In genomic region chr1:176142973-176143372, GRCh38 we compare ENCODE assay signal across 22 cellular contexts.
DNase-seq lines count a peak whose midpoint lies in the region; ATAC-seq, FAIRE-seq and TF ChIP-seq lines count a peak whose summit lies in the region.
"Had no signal": no experiment of that assay in that cellular context is flagged by ENCODE, and none has a peak within 500 bp of the region (broad histone marks: within the 10 kb centered on the region; RNA-seq: fewer than 3 reads in every experiment).

No MANE protein-coding gene starts in this region.

- no peak overlapping the region for H3K23ac ChIP-seq in H9 (ENCODE audit: insufficient read length, low read depth, low read length)

- H3F3A ChIP-seq in Loucy (ENCODE audit: low read depth): no peaks in the 10 kb centered on the region

- H3K56ac ChIP-seq in H9 (ENCODE audit: insufficient read length, low read depth, low read length): no peak overlapping the region

- no peak overlapping the region for H2AFZ ChIP-seq in H9 (ENCODE audit: low read length)
- H2AFZ ChIP-seq in Loucy (ENCODE audit: low read length): no peak overlapping the region
- H2AFZ ChIP-seq: GM23338 had no signal

- no peak overlapping the region for H3K4me3 ChIP-seq in Loucy (ENCODE audit: low read length, poor library complexity, severe bottlenecking)
- H3K4me3 ChIP-seq: A549; BLaER1 treated with 17β-estradiol and CSF1 and Interleukin-3, amounts not matched to agents 10 nM and 100 nM; GM23338; HAP-1 had no signal

- H3K27me3 Mint-ChIP-seq in activated naive CD4-positive, alpha-beta T cell treated with anti-CD3 and anti-CD28 coated beads, Interleukin-2, amount 50 U/mL, for 24 hours: no peaks in the 10 kb centered on the region
- H3K27me3 Mint-ChIP-seq in activated naive CD4-positive, alpha-beta T cell treated with anti-CD3 and anti-CD28 coated beads, Interleukin-2, amount 10 ng/mL, durations not matched to agents 7 days and 5 days: no peaks in the 10 kb centered on the region
- no peaks in the 10 kb centered on the region for H3K27me3 Mint-ChIP-seq in H9 (ENCODE audit: low read depth)
- H3K27me3 Mint-ChIP-seq: CD4-positive, alpha-beta T cell; CD8-positive, alpha-beta memory T cell had no signal

- CTCF ChIA-PET in activated naive CD4-positive, alpha-beta T cell treated with anti-CD3 and anti-CD28 coated beads, Interleukin-2, amount 10 ng/mL, durations not matched to agents 7 days and 5 days (lab: Charles Lee): no interaction called here

- in situ Hi-C loops in G401 (cut with HindIII; ENCODE audit: low sequenced_read_pairs): no loop called here

- no peak overlapping the region for H2BK15ac ChIP-seq in H9 (ENCODE audit: low read depth, low read length)

- peak; percentile 17 for FAIRE-seq in frontal cortex (lab: Jason Lieb, UNC)
- FAIRE-seq: A549, GM12892 had no signal

- no peak for ATAC-seq in HG03095 (IDR thresholded peaks at IDR 0.05; ENCODE audit: unreplicated experiment)
- no peak for ATAC-seq in HG02852 (IDR thresholded peaks at IDR 0.05; ENCODE audit: unreplicated experiment)
- ATAC-seq: A549, GM23338 had no signal

- no peaks in the 10 kb centered on the region for H4K20me1 ChIP-seq in H9 (ENCODE audit: control insufficient read depth, insufficient read depth, insufficient read length)
- H4K20me1 ChIP-seq in Loucy (ENCODE audit: insufficient read depth, low read length, poor library complexity, severe bottlenecking): peaks cover 28% of the 10 kb centered on the region

- H3K4me1 ChIP-seq in H9 (ENCODE audit: insufficient read depth, low read length): no peaks in the 10 kb centered on the region
- peaks cover 13% of the 10 kb centered on the region for H3K4me1 ChIP-seq in Loucy (ENCODE audit: insufficient read depth, low read length, poor library complexity, severe bottlenecking)
- H3K4me1 ChIP-seq: BE2C; BLaER1 treated with 17β-estradiol and CSF1 and Interleukin-3, amounts not matched to agents 10 nM and 100 nM; HAP-1 had no signal

- H3K18ac ChIP-seq in H9 (ENCODE audit: insufficient read length, low read depth, low read length): no peak overlapping the region

- H3K23me2 ChIP-seq in H9 (ENCODE audit: insufficient read length, low read depth, low read length, poor library complexity, severe bottlenecking): no peaks in the 10 kb centered on the region

- no CpG with 5 or more reads among the region's 3 CpGs for WGBS in H9 (ENCODE audit: extremely low coverage, insufficient read length, low lambda C conversion rate)

- H4K5ac ChIP-seq in H9 (ENCODE audit: insufficient read length, low read depth, low read length): no peak overlapping the region

- H3K14ac ChIP-seq in H9 (ENCODE audit: insufficient read depth, low read length): no peak overlapping the region

- H3K27me3 ChIP-seq in H9 (ENCODE audit: insufficient read depth, low read length): no peaks in the 10 kb centered on the region
- peaks cover 7% of the 10 kb centered on the region for H3K27me3 ChIP-seq in Loucy (ENCODE audit: insufficient read depth, low read length, poor library complexity, severe bottlenecking)
- H3K27me3 ChIP-seq: BE2C; BLaER1 treated with 17β-estradiol and CSF1 and Interleukin-3, amounts not matched to agents 10 nM and 100 nM had no signal

- no peak overlapping the region for H2BK5ac ChIP-seq in H9 (ENCODE audit: insufficient read length, low read length)

- H3K4me3 Mint-ChIP-seq in activated naive CD4-positive, alpha-beta T cell treated with anti-CD3 and anti-CD28 coated beads, Interleukin-2, amount 50 U/mL, for 24 hours: no peak overlapping the region
- no peak overlapping the region for H3K4me3 Mint-ChIP-seq in activated naive CD4-positive, alpha-beta T cell treated with anti-CD3 and anti-CD28 coated beads, Interleukin-2, amount 10 ng/mL, durations not matched to agents 7 days and 5 days
- H3K4me3 Mint-ChIP-seq in H9: no peak overlapping the region
- H3K4me3 Mint-ChIP-seq: CD14-positive monocyte; CD4-positive, alpha-beta T cell; GM23338 had no signal

- H3T11ph ChIP-seq in H9 (ENCODE audit: low read length): no peak overlapping the region

- H4K8ac ChIP-seq in H9 (replicated peaks; ENCODE audit: insufficient read length, low read depth, low read length): no peak overlapping the region

- no peak overlapping the region for H3K27ac ChIP-seq in H9 (ENCODE audit: insufficient read length, low read depth, low read length)
- H3K27ac ChIP-seq: A549; BLaER1 treated with 17β-estradiol and CSF1 and Interleukin-3, amounts not matched to agents 10 nM and 100 nM had no signal

- peaks cover 63% of the 10 kb centered on the region for H3K4me1 Mint-ChIP-seq in activated naive CD4-positive, alpha-beta T cell treated with anti-CD3 and anti-CD28 coated beads, Interleukin-2, amount 50 U/mL, for 24 hours
- no peaks in the 10 kb centered on the region for H3K4me1 Mint-ChIP-seq in activated naive CD4-positive, alpha-beta T cell treated with anti-CD3 and anti-CD28 coated beads, Interleukin-2, amount 10 ng/mL, durations not matched to agents 7 days and 5 days
- peaks cover 7 to 11% of the 10 kb centered on the region in 2 experiments; a peak in 3 of 4 replicates for H3K4me1 Mint-ChIP-seq in H9

- no peak for DNase-seq in activated naive CD4-positive, alpha-beta T cell treated with anti-CD3 and anti-CD28 coated beads, Interleukin-2, amount 10 ng/mL, durations not matched to agents 7 days and 5 days
- DNase-seq in H9: no peak
- DNase-seq in frontal cortex (ENCODE audit: low spot score in 2 of 2): no peak
- DNase-seq in G401 (ENCODE audit: low spot score): no peak
- DNase-seq: 8988T; ACHN; AML-193; BE2C; CD4-positive, alpha-beta T cell; CD8-positive, alpha-beta memory T cell; DMS 273 treated with DMSO at 0.1 percent for 48 hours; DMS79 had no signal

- peaks cover 57% of the 10 kb centered on the region for H3K36me3 Mint-ChIP-seq in activated naive CD4-positive, alpha-beta T cell treated with anti-CD3 and anti-CD28 coated beads, Interleukin-2, amount 50 U/mL, for 24 hours
- H3K36me3 Mint-ChIP-seq in activated naive CD4-positive, alpha-beta T cell treated with anti-CD3 and anti-CD28 coated beads, Interleukin-2, amount 10 ng/mL, durations not matched to agents 7 days and 5 days: peaks cover 62% of the 10 kb centered on the region
- H3K36me3 Mint-ChIP-seq in H9 (ENCODE audit: insufficient read depth in 1 of 3, low read depth in 3 of 3): peaks cover 27 to 36% (median 34%) of the 10 kb centered on the region in 3 experiments; a peak in 6 of 7 replicates

- no peak overlapping the region for H3K4me2 ChIP-seq in H9 (ENCODE audit: insufficient read depth, insufficient read length, low read length)
- peak overlapping the region; percentile 16 for H3K4me2 ChIP-seq in Loucy (ENCODE audit: low read depth, low read length, poor library complexity, severe bottlenecking)
- H3K4me2 ChIP-seq: A549; BLaER1 treated with 17β-estradiol and CSF1 and Interleukin-3, amounts not matched to agents 10 nM and 100 nM; GM23338 had no signal

- no peak overlapping the region for H2BK120ac ChIP-seq in H9 (ENCODE audit: low read depth, low read length, poor library complexity, severe bottlenecking)

- H3K79me1 ChIP-seq in H9 (ENCODE audit: insufficient read depth, low read depth, low read length, poor library complexity, severe bottlenecking): peaks cover 3% of the 10 kb centered on the region

- peak overlapping the region; percentile 52 for H3K27ac Mint-ChIP-seq in activated naive CD4-positive, alpha-beta T cell treated with anti-CD3 and anti-CD28 coated beads, Interleukin-2, amount 50 U/mL, for 24 hours
- H3K27ac Mint-ChIP-seq in activated naive CD4-positive, alpha-beta T cell treated with anti-CD3 and anti-CD28 coated beads, Interleukin-2, amount 10 ng/mL, durations not matched to agents 7 days and 5 days: no peak overlapping the region
- H3K27ac Mint-ChIP-seq in H9: 0 out of 7 replicates have a peak overlapping the region, but pooled peaks of 2 of the 3 experiments have one; percentile 7 to 27
- H3K27ac Mint-ChIP-seq: CD4-positive, alpha-beta T cell; GM23338 had no signal

- H3K9me3 ChIP-seq in H9 (ENCODE audit: control insufficient read depth, low read depth, low read length) (no peaks in the 10 kb centered on the region), Loucy (ENCODE audit: insufficient read depth, low read depth, low read length) (peaks cover 7% of the 10 kb centered on the region)
- H3K9me3 ChIP-seq: A549, BE2C, HAP-1 had no signal

- H3K9me2 ChIP-seq in Loucy (replicated peaks; ENCODE audit: low read depth, low read length): no peaks in the 10 kb centered on the region

- H2BK20ac ChIP-seq in H9 (ENCODE audit: low read depth, low read length, poor library complexity, severe bottlenecking): no peak overlapping the region

- H4K91ac ChIP-seq in H9 (ENCODE audit: insufficient read length, low read depth, low read length): no peak overlapping the region

- TF ChIP-seq CTCF in H9 (conservative IDR thresholded peaks at IDR 0.05): no peak
- no peak for TF ChIP-seq CTCF in Loucy (conservative IDR thresholded peaks at IDR 0.05; ENCODE audit: low read length)

- no peak overlapping the region for H3K9ac ChIP-seq in H9 (ENCODE audit: extremely low read depth, insufficient read length, low read length)
- H3K9ac ChIP-seq in Loucy (ENCODE audit: low read depth, low read length, poor library complexity, severe bottlenecking): no peak overlapping the region
- H3K9ac ChIP-seq: BLaER1 treated with 17β-estradiol and CSF1 and Interleukin-3, amounts not matched to agents 10 nM and 100 nM had no signal

- H3K4ac ChIP-seq in H9 (ENCODE audit: low read depth, low read length): no peak overlapping the region

- peaks cover 46% of the 10 kb centered on the region for H3K36me3 ChIP-seq in Loucy (ENCODE audit: insufficient read depth, low read length)
- H3K36me3 ChIP-seq: BE2C, HAP-1 had no signal

- H3K79me2 ChIP-seq in H9 (ENCODE audit: insufficient read depth, low read length) (no peaks in the 10 kb centered on the region; the same call in 1 of the 2 replicates), Loucy (ENCODE audit: insufficient read depth, low read length) (peaks cover 70% of the 10 kb centered on the region)

- no peak overlapping the region for H2BK12ac ChIP-seq in H9 (ENCODE audit: insufficient read length, low read depth, low read length)

- no peak overlapping the region for H2AK5ac ChIP-seq in H9 (ENCODE audit: insufficient read length, low read length)

- H3K9me3 Mint-ChIP-seq in activated naive CD4-positive, alpha-beta T cell treated with anti-CD3 and anti-CD28 coated beads, Interleukin-2, amount 50 U/mL, for 24 hours: no peaks in the 10 kb centered on the region
- H3K9me3 Mint-ChIP-seq in activated naive CD4-positive, alpha-beta T cell treated with anti-CD3 and anti-CD28 coated beads, Interleukin-2, amount 10 ng/mL, durations not matched to agents 7 days and 5 days: no peaks in the 10 kb centered on the region
- H3K9me3 Mint-ChIP-seq in H9: peaks cover 0 to 2% of the 10 kb centered on the region in 2 experiments; a peak in 1 of 5 replicates
- H3K9me3 Mint-ChIP-seq: CD14-positive monocyte, GM23338 had no signal
